In the genomic region with DNA sequence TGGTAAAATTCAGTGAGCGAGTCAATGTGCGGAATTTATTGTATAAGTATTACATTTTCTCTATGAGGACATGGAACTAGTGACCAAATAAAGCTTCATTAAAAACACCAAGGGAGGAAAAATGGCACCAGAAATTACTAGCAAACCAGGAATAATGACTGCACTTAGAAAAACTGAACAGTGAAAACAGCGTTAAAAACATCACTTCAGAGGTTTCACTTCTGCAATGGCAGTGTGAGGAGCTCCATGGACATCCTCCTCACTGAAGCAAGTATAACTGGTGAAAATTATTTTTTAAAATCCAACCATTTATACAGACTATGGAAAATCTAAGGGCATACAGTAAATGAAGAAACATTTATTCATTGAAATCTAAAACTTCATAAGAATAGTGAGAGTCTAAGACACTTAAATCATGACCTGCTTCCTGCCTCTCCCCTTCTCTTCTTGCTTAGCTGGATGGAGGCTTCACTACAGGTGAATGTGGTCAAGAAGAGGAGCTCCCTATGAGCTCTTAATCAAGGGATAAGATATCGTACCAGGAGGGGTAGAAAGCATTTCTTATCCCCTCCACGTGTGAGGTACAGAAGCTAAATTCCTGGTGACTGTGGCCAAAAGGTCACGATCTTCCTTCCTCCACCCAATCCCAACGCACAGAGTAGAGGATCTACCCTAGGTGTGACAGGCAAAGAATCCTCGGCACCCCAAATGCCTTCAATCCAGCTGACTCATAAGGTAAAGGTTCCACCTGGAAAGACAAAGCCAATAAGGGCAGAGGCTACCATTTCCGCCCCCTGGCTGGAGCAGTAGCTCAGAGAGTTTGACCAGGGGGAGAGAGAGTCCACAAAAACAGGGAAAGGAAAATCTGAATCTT, we compare ENCODE assay signal across 10 cellular contexts. TPM values are rescaled to one million over a fixed set of nuclear protein-coding genes. Genes with fewer than 3 reads are reported as not detected.
DNase-seq lines count a peak whose midpoint lies in the region; ATAC-seq and TF ChIP-seq lines count a peak whose summit lies in the region.
"Had no signal": no experiment of that assay in that cellular context is flagged by ENCODE, and none has a peak within 500 bp of the region (broad histone marks: within the 10 kb centered on the region; RNA-seq: fewer than 3 reads in every experiment).

No MANE protein-coding gene starts in this region.

- no peaks in the 10 kb centered on the region for H3K27me3 ChIP-seq in suprapubic skin
- no peaks in the 10 kb centered on the region for H3K27me3 ChIP-seq in osteoblast (ENCODE audit: insufficient read depth, low read length)
- no peaks in the 10 kb centered on the region for H3K27me3 ChIP-seq in ascending aorta

- peak overlapping the region; percentile 43 for H3K27ac Mint-ChIP-seq in activated T-helper 17 cell treated with anti-CD3 and anti-CD28 coated beads, Interleukin-2, amount 50 U/mL, for 72 hours

- H3K4me3 Mint-ChIP-seq in activated T-helper 17 cell treated with anti-CD3 and anti-CD28 coated beads, Interleukin-2, amount 50 U/mL, for 72 hours, result peak overlapping the region; percentile 39

- H3K4me1 Mint-ChIP-seq in activated T-helper 17 cell treated with anti-CD3 and anti-CD28 coated beads, Interleukin-2, amount 50 U/mL, for 72 hours, result peaks cover 41% of the 10 kb centered on the region

- no peaks in the 10 kb centered on the region for H3K27me3 Mint-ChIP-seq in activated T-helper 17 cell treated with anti-CD3 and anti-CD28 coated beads, Interleukin-2, amount 50 U/mL, for 72 hours

- H2AFZ ChIP-seq in osteoblast (ENCODE audit: low read length), result no peak overlapping the region

- no peaks in the 10 kb centered on the region for H3K9me3 ChIP-seq in suprapubic skin
- H3K9me3 ChIP-seq in osteoblast (ENCODE audit: low read depth, low read length), result no peaks in the 10 kb centered on the region
- H3K9me3 ChIP-seq in ascending aorta, result no peaks in the 10 kb centered on the region

- H4K20me1 ChIP-seq in osteoblast (ENCODE audit: insufficient read depth, low read length), result no peaks in the 10 kb centered on the region

- no peaks in the 10 kb centered on the region for H3K36me3 Mint-ChIP-seq in activated T-helper 17 cell treated with anti-CD3 and anti-CD28 coated beads, Interleukin-2, amount 50 U/mL, for 72 hours (ENCODE audit: low read depth)

- TF ChIP-seq CTCF in GM20000 (IDR thresholded peaks at IDR 0.05; ENCODE audit: extremely low read depth, missing control alignments) (no peak), suprapubic skin (IDR thresholded peaks at IDR 0.05) (no peak), osteoblast (IDR thresholded peaks at IDR 0.05; ENCODE audit: extremely low read depth, low read depth, low read length) (no peak), ascending aorta (IDR thresholded peaks at IDR 0.05) (no peak)

- intact Hi-C loops in ascending aorta (cut with DNase I), result no loop called here

- peaks cover 63% of the 10 kb centered on the region for H3K79me2 ChIP-seq in osteoblast (ENCODE audit: insufficient read depth, low read length)

- H3K4me1 ChIP-seq in suprapubic skin (no peaks in the 10 kb centered on the region), osteoblast (ENCODE audit: insufficient read depth, low read length) (peaks cover 16% of the 10 kb centered on the region), ascending aorta (no peaks in the 10 kb centered on the region)

- peak; percentile 94 for ATAC-seq in GM18498 (IDR thresholded peaks at IDR 0.05; ENCODE audit: unreplicated experiment)
- ATAC-seq in HG03097 (IDR thresholded peaks at IDR 0.05; ENCODE audit: low FRiP score, unreplicated experiment), result peak; percentile 56
- ATAC-seq in activated T-helper 17 cell treated with anti-CD3 and anti-CD28 coated beads, Interleukin-2, amount 50 U/mL, for 72 hours (replicated peaks), result no peak

- H3K4me3 ChIP-seq in suprapubic skin (no peak overlapping the region), osteoblast (ENCODE audit: insufficient read depth, low read length) (no peak overlapping the region), ascending aorta (no peak overlapping the region)

- H3K27ac ChIP-seq in suprapubic skin (no peak overlapping the region), osteoblast (ENCODE audit: low read depth, low read length) (no peak overlapping the region), ascending aorta (no peak overlapping the region)

- peaks cover 4% of the 10 kb centered on the region for H3K9me3 Mint-ChIP-seq in activated T-helper 17 cell treated with anti-CD3 and anti-CD28 coated beads, Interleukin-2, amount 50 U/mL, for 72 hours

- DNase-seq in GM20000 (ENCODE audit: low spot score) (peak; percentile 21), suprapubic skin (ENCODE audit: low spot score in 2 of 2) (no peak), osteoblast (ENCODE audit: insufficient read length, low spot score, missing footprints) (no peak), middle frontal gyrus (ENCODE audit: extremely low spot score, low spot score) (no peak), ascending aorta (ENCODE audit: low spot score in 2 of 2) (no peak)
- DNase-seq: DND-41, SIG-M5 had no signal

- H3K36me3 ChIP-seq in suprapubic skin, result no peaks in the 10 kb centered on the region
- H3K36me3 ChIP-seq in osteoblast (ENCODE audit: insufficient read depth, low read length), result no peaks in the 10 kb centered on the region
- H3K36me3 ChIP-seq in ascending aorta, result no peaks in the 10 kb centered on the region

- 85% methylated on average over 9 of the region's 9 CpGs for WGBS in suprapubic skin

- no peak overlapping the region for H3K4me2 ChIP-seq in osteoblast (ENCODE audit: insufficient read depth, low read length)

- no peak for TF ChIP-seq POLR2A in suprapubic skin (IDR thresholded peaks at IDR 0.05)

- TF ChIP-seq EP300 in suprapubic skin (IDR thresholded peaks at IDR 0.05), result no peak

RNA-seq across cellular contexts. Expression of gene ASF1A, which starts 12.3 kb away (rescaled TPM):
- 10 to 100 TPM; 11.3 to 27.3 TPM for total RNA-seq in activated T-helper 17 cell treated with anti-CD3 and anti-CD28 coated beads, Interleukin-2, amount 50 U/mL, for 72 hours
- total RNA-seq in suprapubic skin (10 to 100 TPM; 11.3 to 15.7 (median 13.6) TPM), osteoblast (15.2 and 16.2 TPM in 2 replicates), ascending aorta (6.8 TPM)

RNA-seq across cellular contexts. Expression of gene MCM9, which starts 53.3 kb away (rescaled TPM):
- total RNA-seq in activated T-helper 17 cell treated with anti-CD3 and anti-CD28 coated beads, Interleukin-2, amount 50 U/mL, for 72 hours, result 10 to 100 TPM; 12.8 to 21.7 TPM
- total RNA-seq in suprapubic skin (10 to 100 TPM; 19.2 to 37.2 (median 26.8) TPM), osteoblast (15.2 and 17.1 TPM in 2 replicates), ascending aorta (5.5 TPM)
